Comparison of ENCODE assay signal across 1 cellular context in the genomic region with DNA sequence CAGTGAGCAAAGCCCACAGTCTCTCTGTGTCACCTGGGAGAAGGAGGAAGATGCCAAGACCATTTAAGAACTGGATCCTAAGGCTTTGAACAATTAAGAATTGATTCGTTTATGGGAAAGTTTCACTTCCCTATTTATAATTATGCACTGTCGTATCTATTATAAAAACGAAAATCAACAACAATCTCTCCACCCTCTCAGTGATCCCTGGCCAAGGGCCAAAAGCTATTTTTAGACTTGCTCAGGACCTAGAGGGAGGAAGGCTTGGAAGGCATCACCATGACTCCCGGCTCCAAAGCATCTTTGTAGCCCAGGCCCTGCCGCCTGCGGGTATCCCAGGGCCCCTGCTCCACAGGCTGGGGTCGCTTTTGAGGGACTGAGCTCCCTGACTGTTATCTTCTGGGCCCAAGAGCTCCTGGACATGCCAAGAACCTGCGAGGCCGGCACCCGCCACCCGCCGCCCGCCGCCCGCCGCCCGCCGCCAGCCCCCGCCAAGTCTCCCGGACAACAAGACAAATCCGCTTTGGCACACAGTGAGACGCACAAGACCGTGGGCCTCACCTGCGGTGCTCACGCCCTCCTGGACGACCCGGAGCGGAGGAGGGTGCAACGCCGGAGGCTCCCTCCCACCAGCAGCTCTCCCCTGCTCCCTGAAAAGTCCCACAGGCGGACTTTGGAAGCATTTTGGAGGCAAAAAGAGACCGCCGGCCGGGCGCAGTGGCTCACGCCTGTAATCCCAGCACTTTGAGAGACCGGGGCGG.
TF ChIP-seq lines count a peak whose summit lies in the region.

No MANE protein-coding gene starts in this region.

TF ChIP-seq in IMR-90, 13 proteins besides CTCF, POLR2A, EP300 and RAD21 (continued from another document):
- TF ChIP-seq, protein P1, sequence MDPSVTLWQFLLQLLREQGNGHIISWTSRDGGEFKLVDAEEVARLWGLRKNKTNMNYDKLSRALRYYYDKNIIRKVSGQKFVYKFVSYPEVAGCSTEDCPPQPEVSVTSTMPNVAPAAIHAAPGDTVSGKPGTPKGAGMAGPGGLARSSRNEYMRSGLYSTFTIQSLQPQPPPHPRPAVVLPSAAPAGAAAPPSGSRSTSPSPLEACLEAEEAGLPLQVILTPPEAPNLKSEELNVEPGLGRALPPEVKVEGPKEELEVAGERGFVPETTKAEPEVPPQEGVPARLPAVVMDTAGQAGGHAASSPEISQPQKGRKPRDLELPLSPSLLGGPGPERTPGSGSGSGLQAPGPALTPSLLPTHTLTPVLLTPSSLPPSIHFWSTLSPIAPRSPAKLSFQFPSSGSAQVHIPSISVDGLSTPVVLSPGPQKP (IDR thresholded peaks at IDR 0.05; ENCODE audit: borderline replicate concordance, low read depth, low read length): no peak
- TF ChIP-seq NFE2L2 (IDR thresholded peaks at IDR 0.05; ENCODE audit: low read depth, low read length): no peak
- no peak for TF ChIP-seq MXI1 (IDR thresholded peaks at IDR 0.05; ENCODE audit: borderline replicate concordance, low read depth, low read length)
TF ChIP-seq in IMR-90: peak in this region for 0.
